Comparison of ENCODE assay signal across 8 cellular contexts in genomic region chr1:12161662-12162458, GRCh38. TPM values are rescaled to one million over a fixed set of nuclear protein-coding genes. Genes with fewer than 3 reads are reported as not detected.
DNase-seq lines count a peak whose midpoint lies in the region; ATAC-seq and TF ChIP-seq lines count a peak whose summit lies in the region.

No MANE protein-coding gene starts in this region.

- ATAC-seq in GM18907 (IDR thresholded peaks at IDR 0.05; ENCODE audit: unreplicated experiment), result peak; percentile 73
- peak; percentile 65 for ATAC-seq in HG03108 (IDR thresholded peaks at IDR 0.05; ENCODE audit: unreplicated experiment)
- peak; percentile 90 to 94 for ATAC-seq in left cardiac atrium

- H3K79me2 ChIP-seq in smooth muscle cell (ENCODE audit: low read depth), result no peaks in the 10 kb centered on the region

- no peaks in the 10 kb centered on the region for H3K36me3 ChIP-seq in smooth muscle cell (ENCODE audit: low read depth)

- no peak overlapping the region for H3K9ac ChIP-seq in smooth muscle cell (ENCODE audit: low read depth)

- H3K27ac Mint-ChIP-seq in activated naive CD4-positive, alpha-beta T cell treated with anti-CD3 and anti-CD28 coated beads, Interleukin-2, amount 50 U/mL, for 24 hours, result peak overlapping the region; percentile 79

- peak overlapping the region; percentile 37 for H3K4me2 ChIP-seq in smooth muscle cell

- H3K27me3 ChIP-seq in AG04450 (ENCODE audit: control insufficient read depth, insufficient read depth, low read length), result no peaks in the 10 kb centered on the region
- no peaks in the 10 kb centered on the region for H3K27me3 ChIP-seq in smooth muscle cell (ENCODE audit: low read depth)

- H4K20me1 ChIP-seq in smooth muscle cell (ENCODE audit: low read depth), result no peaks in the 10 kb centered on the region

- POLR2A ChIA-PET in AG04450 (lab: Yijun Ruan, JAX), result interaction anchor here (0.6 to 1.3 kb wide), 3 partner anchors 9 to 37 kb away, joined by 3 to 6 read pairs (median 5); no protein-coding TSS in a partner anchor

- peak overlapping the region; percentile 51 for H3K4me3 Mint-ChIP-seq in activated naive CD4-positive, alpha-beta T cell treated with anti-CD3 and anti-CD28 coated beads, Interleukin-2, amount 50 U/mL, for 24 hours

- H2AFZ ChIP-seq in smooth muscle cell (ENCODE audit: low read depth), result no peak overlapping the region

- H3K27ac ChIP-seq in AG04450 (ENCODE audit: low read depth, low read length) (peak overlapping the region; percentile 11), smooth muscle cell (ENCODE audit: low read depth) (no peak overlapping the region)

- 30% methylated on average over 9 of the region's 9 CpGs for WGBS in smooth muscle cell (ENCODE audit: low lambda C conversion rate)

- no peaks in the 10 kb centered on the region for H3K27me3 Mint-ChIP-seq in activated naive CD4-positive, alpha-beta T cell treated with anti-CD3 and anti-CD28 coated beads, Interleukin-2, amount 50 U/mL, for 24 hours

- DNase-seq in AG04450 (ENCODE audit: low read depth, low spot score), result peak; percentile 42
- peak; percentile 38 for DNase-seq in SIG-M5 (lab: John Stamatoyannopoulos, UW)
- peak; percentile 95 for DNase-seq in left cardiac atrium
- DNase-seq in smooth muscle cell (lab: John Stamatoyannopoulos, UW; ENCODE audit: unreplicated experiment), result no peak
- DNase-seq in NCI-H2029 (lab: John Stamatoyannopoulos, UW), result no peak

- no peaks in the 10 kb centered on the region for H3K9me3 Mint-ChIP-seq in activated naive CD4-positive, alpha-beta T cell treated with anti-CD3 and anti-CD28 coated beads, Interleukin-2, amount 50 U/mL, for 24 hours

- TF ChIP-seq CTCF in AG04450 (IDR thresholded peaks at IDR 0.05; ENCODE audit: low read depth, low read length) (no peak), smooth muscle cell (IDR thresholded peaks at IDR 0.05; ENCODE audit: borderline replicate concordance, insufficient read depth, poor library complexity, severe bottlenecking) (no peak)

- intact Hi-C loops in left cardiac atrium (cut with DNase I), result no loop called here

- H3K4me1 Mint-ChIP-seq in activated naive CD4-positive, alpha-beta T cell treated with anti-CD3 and anti-CD28 coated beads, Interleukin-2, amount 50 U/mL, for 24 hours, result peaks cover 71% of the 10 kb centered on the region

- CTCF ChIA-PET in AG04450 (lab: Charles Lee), result interaction anchor here (1.5 kb wide), 2 partner anchors 37 to 47 kb away, joined by 3 to 10 read pairs; no protein-coding TSS in a partner anchor

- H3K9me3 ChIP-seq in AG04450 (ENCODE audit: control insufficient read depth, insufficient read depth, low read length) (no peaks in the 10 kb centered on the region), smooth muscle cell (replicated peaks; ENCODE audit: low read depth) (no peaks in the 10 kb centered on the region)

- no peak overlapping the region for H3K4me3 ChIP-seq in AG04450 (ENCODE audit: low read depth, low read length)
- H3K4me3 ChIP-seq in smooth muscle cell, result no peak overlapping the region

- H3K4me1 ChIP-seq in smooth muscle cell (ENCODE audit: low read depth), result peaks cover 16% of the 10 kb centered on the region

- no peaks in the 10 kb centered on the region for H3F3A ChIP-seq in smooth muscle cell (ENCODE audit: low read depth)

- H3K36me3 Mint-ChIP-seq in activated naive CD4-positive, alpha-beta T cell treated with anti-CD3 and anti-CD28 coated beads, Interleukin-2, amount 50 U/mL, for 24 hours, result no peaks in the 10 kb centered on the region

RNA-seq across cellular contexts. Expression of gene TNFRSF1B, which starts 4.9 kb away (rescaled TPM):
- 5.9 and 6.2 TPM in 2 replicates for polyA plus RNA-seq in AG04450 (2011; rRNA removed)
- 8.9 and 12.5 TPM in 2 replicates for polyA minus RNA-seq in AG04450 (2011; rRNA and poly(A)+ RNA removed)
- 10 to 100 TPM; 28.3 to 28.5 TPM for total RNA-seq in left cardiac atrium
- total RNA-seq in smooth muscle cell, result 6.9 and 9.0 TPM in 2 replicates
- polyA plus RNA-seq in smooth muscle cell, result 14.8 and 20.3 TPM in 2 replicates

Comparison
In these comparisons a context has a peak if more than half of its experiments do, and no peak if none do; other contexts are left out.
1. DNase-seq: peak in AG04450 (single experiment), SIG-M5 (single experiment) and left cardiac atrium (single experiment); none in smooth muscle cell (single experiment) and NCI-H2029 (single experiment).
2. Peak in every context shown above with its lines, with median percentiles within 50 percentile points of each other: ATAC-seq.